In the genomic region with DNA sequence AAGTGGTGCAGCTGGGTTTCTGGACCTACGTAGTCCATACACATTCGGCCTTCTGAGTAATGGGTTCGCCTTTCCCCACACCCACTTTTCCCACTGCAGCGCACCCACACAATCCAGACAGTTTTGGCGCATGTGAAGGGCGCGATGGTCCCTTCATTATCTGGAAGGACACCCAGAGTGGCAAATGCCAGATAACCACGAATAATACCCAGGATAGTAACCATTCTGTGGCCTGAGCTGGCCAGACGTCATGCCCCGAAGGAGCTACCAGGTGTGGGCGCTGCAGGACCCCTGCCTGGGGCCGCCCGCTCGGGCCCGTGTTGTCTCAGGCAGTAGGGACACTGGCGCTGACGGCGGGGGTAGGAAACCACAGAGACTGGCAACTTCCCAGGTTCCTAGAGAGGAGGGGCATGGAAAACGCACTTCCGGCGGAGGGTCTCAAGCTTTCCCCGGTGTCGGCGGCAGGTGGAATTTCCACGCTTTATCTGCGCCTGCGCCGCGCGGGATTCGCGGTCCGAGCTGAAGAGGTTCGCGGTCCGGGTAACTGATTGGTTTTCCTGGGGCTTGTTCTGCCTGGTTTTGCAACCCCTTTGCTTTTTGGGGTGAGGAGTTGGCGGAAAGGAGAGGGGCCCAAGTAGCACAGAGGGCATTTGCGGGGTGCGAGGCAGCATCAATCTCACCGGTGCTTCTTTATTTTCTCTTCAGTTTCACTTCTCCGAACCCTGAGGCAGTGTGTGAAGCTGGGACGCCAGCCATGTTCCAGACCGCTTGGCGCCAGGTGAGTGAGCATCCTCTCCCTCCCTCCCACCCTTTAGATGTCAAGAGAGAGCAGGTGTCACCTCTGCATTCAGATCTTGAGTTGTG, we compare ENCODE assay signal across 8 cellular contexts. TPM values are rescaled to one million over a fixed set of nuclear protein-coding genes. Genes with fewer than 3 reads are reported as not detected.
DNase-seq lines count a peak whose midpoint lies in the region; ATAC-seq and TF ChIP-seq lines count a peak whose summit lies in the region.

A gene (plus strand): TSS at position 441 of the 864 bp plus-strand sequence. CDS start 314 bp downstream, at position 755.

- no peaks in the 10 kb centered on the region for H3K79me2 ChIP-seq in GM23248 (ENCODE audit: insufficient read depth)

- peak within 1 kb of the TSS; percentile 83 for H3K4me2 ChIP-seq in GM23248 (ENCODE audit: unreplicated experiment)

- H3K4me1 ChIP-seq in GM23248 (ENCODE audit: insufficient read depth) (peaks cover 16% of the 10 kb centered on the region), aorta (ENCODE audit: control insufficient read depth in 1 of 2, insufficient read depth in 2 of 2, low read length in 2 of 2) (peaks cover 0 to 1% of the 10 kb centered on the region in 2 donors)

- TF ChIP-seq CTCF in NB4 (IDR thresholded peaks at IDR 0.05; ENCODE audit: low read depth, low read length) = peak; percentile 49

- peak within 1 kb of the TSS; percentile 81 for H2AFZ ChIP-seq in GM23248

- H3K9me2 ChIP-seq in GM23248 (ENCODE audit: insufficient read depth) = no peaks in the 10 kb centered on the region

- WGBS in GM23248 (ENCODE audit: low coverage in 1 of 2, low lambda C conversion rate in 2 of 2, missing lambda C conversion rate in 2 of 2), 2 experiments = 4 to 6% methylated on average over 37 to 44 of the region's 44 CpGs
- 4% methylated on average over 44 of the region's 44 CpGs for WGBS in aorta, 2 donors

- H3K4me3 ChIP-seq in GM23248 (peak within 1 kb of the TSS; percentile 69), NB4 (ENCODE audit: low read depth, low read length) (peak within 1 kb of the TSS; percentile 80), aorta (ENCODE audit: low read length in 2 of 2) (peak within 1 kb of the TSS; percentile 50 to 85)

- H3K27ac ChIP-seq in GM23248 (peak within 1 kb of the TSS; percentile 82), angular gyrus (ENCODE audit: low read depth, low read length) (peak within 1 kb of the TSS; percentile 86), aorta (ENCODE audit: low read depth in 1 of 2, low read length in 2 of 2) (peak within 1 kb of the TSS in 1 of 2 donors; percentile 90)

- no peak for TF ChIP-seq POLR2A in NB4 (IDR thresholded peaks at IDR 0.05; ENCODE audit: extremely low read depth, insufficient read length)

- no peaks in the 10 kb centered on the region for H3K9me3 ChIP-seq in GM23248 (ENCODE audit: low read depth)
- H3K9me3 ChIP-seq in aorta (ENCODE audit: control insufficient read depth, low read length) = no peaks in the 10 kb centered on the region

- peak; percentile 52 for DNase-seq in EH (ENCODE audit: low read depth)
- DNase-seq in GM23248 = peak; percentile 50
- DNase-seq in NB4 (ENCODE audit: low read depth) = peak; percentile 85
- DNase-seq in T follicular helper cell (ENCODE audit: low read depth) = peak; percentile 14
- DNase-seq in hepatic stellate cell (ENCODE audit: low spot score) = peak; percentile 31
- DNase-seq in pulmonary artery endothelial cell (ENCODE audit: low read depth, low spot score) = peak; percentile 46
- peak; percentile 80 to 92 for DNase-seq in aorta

- no peaks in the 10 kb centered on the region for H4K20me1 ChIP-seq in GM23248 (ENCODE audit: insufficient read depth)

- peak within 1 kb of the TSS; percentile 63 for H3K9ac ChIP-seq in GM23248

- H3K36me3 ChIP-seq in GM23248 (ENCODE audit: low read depth) (no peaks in the 10 kb centered on the region), aorta (ENCODE audit: control insufficient read depth in 1 of 2, insufficient read depth in 2 of 2, low read length in 1 of 2) (no peaks in the 10 kb centered on the region)

- no peaks in the 10 kb centered on the region for H3K27me3 ChIP-seq in GM23248 (replicated peaks; ENCODE audit: insufficient read depth)
- no peaks in the 10 kb centered on the region for H3K27me3 ChIP-seq in aorta (ENCODE audit: control insufficient read depth in 1 of 2, insufficient read depth in 2 of 2, low read length in 1 of 2)

- H3F3A ChIP-seq in GM23248 (ENCODE audit: insufficient read depth) = peaks cover 13% of the 10 kb centered on the region

- in situ Hi-C loops in GM23248 (cut with MboI) = no loop called here

- intact Hi-C loops in aorta (cut with DNase I) = loop anchor here in 1 of 2 donors (5.0 kb wide), 1 partner anchor 54 kb away; no protein-coding TSS in a partner anchor

- ATAC-seq in aorta (ENCODE audit: low FRiP score) = peak; percentile 90

RNA-seq across cellular contexts. Expression of the gene that starts here (rescaled TPM):
- total RNA-seq in GM23248 (2014; rRNA removed; shearing (Covaris generic)) = 0.32 and 0.63 TPM in 2 replicates
- polyA plus RNA-seq in GM23248 (2016; fragmentation: Nextera tagmentation; extraction: Ambion mirVana) (0.42 and 0.86 TPM in 2 replicates), aorta (10 to 100 TPM in 1 of 2 donors, 1 to 10 TPM in 1; 3.7 to 12.3 TPM)
- total RNA-seq in pulmonary artery endothelial cell (4.4 and 6.6 TPM in 2 replicates), aorta (1 to 10 TPM; 4.7 to 5.1 TPM)

Comparison
In these comparisons a context has a peak if more than half of its experiments do, and no peak if none do; other contexts are left out.
1. Peak in DNase-seq, H3K4me3 ChIP-seq, H3K27ac ChIP-seq, H3K9ac ChIP-seq and H3K4me2 ChIP-seq in GM23248; RNA of the gene not detected or under 1 TPM.
2. DNase-seq: peak in every context shown above with its lines; median percentile 86 in aorta; 85 in NB4; 52 in EH; 50 in GM23248; 46 in pulmonary artery endothelial cell; 31 in hepatic stellate cell; 14 in T follicular helper cell.